In the genomic region with DNA sequence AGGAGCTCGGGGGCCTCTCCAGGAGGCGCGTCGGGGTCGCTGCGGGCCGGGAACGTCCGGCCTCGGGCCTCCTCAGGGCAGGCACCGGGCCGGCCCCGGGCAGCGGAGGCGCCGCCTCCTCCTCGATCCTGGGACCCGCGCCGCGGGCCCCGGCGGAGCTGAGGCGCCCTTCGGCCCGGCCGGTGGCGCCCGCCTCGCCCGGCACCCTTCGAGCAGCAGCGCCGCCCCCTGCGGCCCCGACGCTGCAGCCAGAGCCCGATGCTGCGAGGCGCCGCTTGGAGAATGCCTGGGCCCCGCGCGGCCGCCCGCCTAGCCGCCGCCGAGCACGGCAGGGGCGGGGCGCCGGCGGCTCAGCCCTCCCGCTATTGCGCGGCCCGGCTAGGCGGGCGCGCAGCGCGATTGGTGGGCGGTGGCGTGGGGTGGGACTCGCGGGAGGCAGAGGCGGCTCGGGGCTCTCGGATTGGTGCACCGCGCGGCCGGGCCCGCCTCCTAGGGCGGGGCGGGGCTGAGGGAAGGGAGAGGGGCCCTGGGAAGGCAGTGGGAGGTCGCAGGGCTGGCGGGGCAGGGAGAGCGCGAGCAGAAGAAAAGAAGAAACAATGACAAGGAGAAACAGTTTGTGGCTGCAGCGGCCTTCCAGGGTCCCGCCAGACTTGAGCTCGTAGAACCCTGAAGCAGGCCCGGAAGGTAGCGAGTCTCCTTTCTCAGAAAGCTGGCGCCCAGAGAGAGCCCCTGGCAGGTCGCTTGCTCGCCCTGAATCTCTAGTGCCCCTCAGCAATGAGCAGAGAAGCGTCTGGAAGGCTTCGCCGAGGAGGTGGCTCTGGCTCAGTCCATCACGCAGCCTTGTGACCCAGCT, we compare ENCODE assay signal across 8 cellular contexts. TPM values are rescaled to one million over a fixed set of nuclear protein-coding genes. Genes with fewer than 3 reads are reported as not detected.
DNase-seq lines count a peak whose midpoint lies in the region; ATAC-seq and TF ChIP-seq lines count a peak whose summit lies in the region.

EEIG1 (minus strand) TSS at position 284 of the 853 bp plus-strand sequence. CDS start 852 bp downstream, outside the sequence.

- H3K9me3 Mint-ChIP-seq in CD8-positive, alpha-beta T cell, result no peaks in the 10 kb centered on the region
- no peaks in the 10 kb centered on the region for H3K9me3 Mint-ChIP-seq in activated CD8-positive, alpha-beta T cell treated with anti-CD3 and anti-CD28 coated beads, Interleukin-2, amount 10 ng/mL, durations not matched to agents 7 days and 5 days (ENCODE audit: insufficient read depth)

- peak; percentile 89 for ATAC-seq in CD8-positive, alpha-beta T cell
- peak; percentile 77 for ATAC-seq in GM19463 (IDR thresholded peaks at IDR 0.05; ENCODE audit: unreplicated experiment)
- peak; percentile 93 for ATAC-seq in activated CD8-positive, alpha-beta T cell treated with anti-CD3 and anti-CD28 coated beads, Interleukin-2, amount 10 ng/mL, durations not matched to agents 7 days and 5 days
- peak; percentile 95 for ATAC-seq in lung (ENCODE audit: insufficient read depth, low FRiP score)

- peak within 1 kb of the TSS; percentile 98 for H3K27ac Mint-ChIP-seq in CD8-positive, alpha-beta T cell
- peak within 1 kb of the TSS; percentile 92 for H3K27ac Mint-ChIP-seq in activated CD8-positive, alpha-beta T cell treated with anti-CD3 and anti-CD28 coated beads, Interleukin-2, amount 10 ng/mL, durations not matched to agents 7 days and 5 days

- CTCF ChIA-PET in CD8-positive, alpha-beta T cell (lab: Charles Lee), result interaction anchor here (1.0 to 34.6 kb wide), 11 partner anchors 18 to 137 kb away, joined by 3 to 573 read pairs (median 4); partner anchors contain the start of gene DPM2
- CTCF ChIA-PET in activated CD8-positive, alpha-beta T cell treated with anti-CD3 and anti-CD28 coated beads, Interleukin-2, amount 10 ng/mL, durations not matched to agents 7 days and 5 days (lab: Charles Lee), result interaction anchor here (0.6 to 16.3 kb wide), 11 partner anchors 11 to 137 kb away, joined by 3 to 158 read pairs (median 6); no protein-coding TSS in a partner anchor

- no peaks in the 10 kb centered on the region for H3K27me3 ChIP-seq in CD8-positive, alpha-beta T cell (ENCODE audit: insufficient read depth, low read length)
- H3K27me3 ChIP-seq in lung (ENCODE audit: control insufficient read depth, insufficient read depth), result no peaks in the 10 kb centered on the region

- DNase-seq in CD8-positive, alpha-beta T cell, result peak; percentile 95 to 99 (median 98)
- DNase-seq in HPDE6-E6E7 (ENCODE audit: extremely low spot score) (peak; percentile 90), NK-92 (lab: John Stamatoyannopoulos, UW; ENCODE audit: unreplicated experiment) (peak; percentile 72), ecto neural progenitor cell (ENCODE audit: low spot score) (peak; percentile 99), lung (ENCODE audit: low spot score) (peak; percentile 95)
- peak; percentile 97 for DNase-seq in activated CD8-positive, alpha-beta T cell treated with anti-CD3 and anti-CD28 coated beads, Interleukin-2, amount 10 ng/mL, durations not matched to agents 7 days and 5 days
- DNase-seq in stimulated activated CD4-positive, alpha-beta T cell treated with anti-CD3 and anti-CD28 coated beads, TNF-alpha, amount 100 ng/mL, for 1 hour (ENCODE audit: low read depth in 3 of 3, low spot score in 1 of 3), result peak; percentile 93 to 98 (median 95)

- peaks cover 36% of the 10 kb centered on the region for H3K4me1 ChIP-seq in CD8-positive, alpha-beta T cell (ENCODE audit: insufficient read depth, low read length)
- H3K4me1 ChIP-seq in lung (ENCODE audit: control insufficient read depth in 2 of 2, insufficient read depth in 2 of 2, low read length in 2 of 2), result peaks cover 0 to 14% of the 10 kb centered on the region in 2 donors

- no peaks in the 10 kb centered on the region for H3K27me3 Mint-ChIP-seq in CD8-positive, alpha-beta T cell (ENCODE audit: low read depth)
- no peaks in the 10 kb centered on the region for H3K27me3 Mint-ChIP-seq in activated CD8-positive, alpha-beta T cell treated with anti-CD3 and anti-CD28 coated beads, Interleukin-2, amount 10 ng/mL, durations not matched to agents 7 days and 5 days (ENCODE audit: low read depth)

- 0% methylated on average over 61 to 93 of the region's 93 CpGs for WGBS in lung, 2 donors

- peak within 1 kb of the TSS; percentile 73 for H3K4me3 ChIP-seq in CD8-positive, alpha-beta T cell (ENCODE audit: low read depth, low read length)
- H3K4me3 ChIP-seq in lung, result peak within 1 kb of the TSS; percentile 85

- POLR2A ChIA-PET in CD8-positive, alpha-beta T cell (lab: Charles Lee), result interaction anchor here (0.6 to 21.4 kb wide), 13 partner anchors 9 to 210 kb away, joined by 3 to 467 read pairs (median 4); partner anchors contain the start of genes DPM2 and NAIF1
- POLR2A ChIA-PET in activated CD8-positive, alpha-beta T cell treated with anti-CD3 and anti-CD28 coated beads, Interleukin-2, amount 10 ng/mL, durations not matched to agents 7 days and 5 days (lab: Charles Lee), result interaction anchor here (0.7 to 12.5 kb wide), 12 partner anchors 8 to 194 kb away, joined by 3 to 183 read pairs (median 4); no protein-coding TSS in a partner anchor

- intact Hi-C loops in CD8-positive, alpha-beta T cell (cut with DNase I, micrococcal nuclease), result loop anchor here (1.0 to 5.0 kb wide), 7 partner anchors 11 to 146 kb away; partner anchors contain the start of genes NAIF1 (in 1 of the 2) and PTGES2 (in 1 of the 2)

- peaks cover 35% of the 10 kb centered on the region for H3K36me3 Mint-ChIP-seq in CD8-positive, alpha-beta T cell
- H3K36me3 Mint-ChIP-seq in activated CD8-positive, alpha-beta T cell treated with anti-CD3 and anti-CD28 coated beads, Interleukin-2, amount 10 ng/mL, durations not matched to agents 7 days and 5 days (ENCODE audit: low read depth), result peaks cover 35% of the 10 kb centered on the region

- H3K4me3 Mint-ChIP-seq in CD8-positive, alpha-beta T cell, result peak within 1 kb of the TSS; percentile 97
- H3K4me3 Mint-ChIP-seq in activated CD8-positive, alpha-beta T cell treated with anti-CD3 and anti-CD28 coated beads, Interleukin-2, amount 10 ng/mL, durations not matched to agents 7 days and 5 days, result peak within 1 kb of the TSS; percentile 97

- H3K4me1 Mint-ChIP-seq in CD8-positive, alpha-beta T cell (ENCODE audit: low read depth), result peaks cover 47% of the 10 kb centered on the region
- peaks cover 45% of the 10 kb centered on the region for H3K4me1 Mint-ChIP-seq in activated CD8-positive, alpha-beta T cell treated with anti-CD3 and anti-CD28 coated beads, Interleukin-2, amount 10 ng/mL, durations not matched to agents 7 days and 5 days (ENCODE audit: low read depth)

- H3K9me3 ChIP-seq in CD8-positive, alpha-beta T cell (ENCODE audit: low read length), result no peaks in the 10 kb centered on the region
- H3K9me3 ChIP-seq in lung (ENCODE audit: control insufficient read depth in 2 of 2, insufficient read depth in 1 of 2, low read length in 1 of 2), result no peaks in the 10 kb centered on the region

- no peak for TF ChIP-seq CTCF in CD8-positive, alpha-beta T cell (IDR thresholded peaks at IDR 0.05)
- TF ChIP-seq CTCF in lung (IDR thresholded peaks at IDR 0.05; ENCODE audit: control extremely low read depth, extremely low read depth), result no peak

- H3K36me3 ChIP-seq in CD8-positive, alpha-beta T cell (ENCODE audit: insufficient read depth, low read length), result peaks cover 8% of the 10 kb centered on the region
- H3K36me3 ChIP-seq in lung (ENCODE audit: control insufficient read depth in 2 of 2, insufficient read depth in 2 of 2, low read length in 2 of 2), result no peaks in the 10 kb centered on the region

- peak within 1 kb of the TSS; percentile 62 for H3K27ac ChIP-seq in CD8-positive, alpha-beta T cell (ENCODE audit: low read depth, low read length)
- H3K27ac ChIP-seq in lung (ENCODE audit: low read depth in 1 of 2, low read length in 1 of 2), result peak within 1 kb of the TSS; percentile 91 to 95

RNA-seq across cellular contexts. Expression of gene EEIG1, which starts in this region (rescaled TPM):
- 100 to 1,000 TPM; 359 to 378 TPM for total RNA-seq in CD8-positive, alpha-beta T cell
- 100 to 1,000 TPM; 227 to 232 TPM for total RNA-seq in activated CD8-positive, alpha-beta T cell treated with anti-CD3 and anti-CD28 coated beads, Interleukin-2, amount 10 ng/mL, durations not matched to agents 7 days and 5 days
- total RNA-seq in lung, result 10 to 100 TPM; 49.6 to 66.5 TPM
- 10 to 100 TPM; 13.4 to 15.8 TPM for polyA plus RNA-seq in lung

Comparison
In these comparisons a context has a peak if more than half of its experiments do, and no peak if none do; other contexts are left out.
1. Peak in every context shown above with its lines: DNase-seq, ATAC-seq, H3K4me3 ChIP-seq and H3K27ac ChIP-seq.